ENCODE assay signal across 8 cellular contexts in genomic region chr2:236568068-236568921, GRCh38. TPM values are rescaled to one million over a fixed set of nuclear protein-coding genes. Genes with fewer than 3 reads are reported as not detected.
DNase-seq lines count a peak whose midpoint lies in the region; ATAC-seq and TF ChIP-seq lines count a peak whose summit lies in the region.

No MANE protein-coding gene starts in this region.

- no peak for TF ChIP-seq CTCF in colonic mucosa (IDR thresholded peaks at IDR 0.05)

- peaks cover 8% of the 10 kb centered on the region for H3K4me1 ChIP-seq in colonic mucosa
- peaks cover 14% of the 10 kb centered on the region for H3K4me1 ChIP-seq in mesenchymal stem cell (ENCODE audit: control insufficient read depth, insufficient read depth, low read depth, low read length)

- H3K23ac ChIP-seq in mesenchymal stem cell (ENCODE audit: low read length in 2 of 2) = no peak overlapping the region

- H2AFZ ChIP-seq in mesenchymal stem cell (ENCODE audit: low read depth, low read length) = peak overlapping the region; percentile 67

- H3K9ac ChIP-seq in colonic mucosa (ENCODE audit: low read depth in 2 of 2, low read length in 2 of 2) (peak overlapping the region; percentile 46 to 65), mesenchymal stem cell (ENCODE audit: low read length) (peak overlapping the region; percentile 93)

- H3K27me3 ChIP-seq in colonic mucosa (peaks cover 2% of the 10 kb centered on the region), mesenchymal stem cell (ENCODE audit: control insufficient read depth in 1 of 2, insufficient read depth in 1 of 2, low read length in 2 of 2) (peaks cover 13 to 71% of the 10 kb centered on the region in 2 experiments)

- peak overlapping the region; percentile 93 for H3K4me2 ChIP-seq in mesenchymal stem cell (ENCODE audit: low read length, poor library complexity, severe bottlenecking)

- POLR2A ChIA-PET in T-cell (lab: Charles Lee) = interaction anchor here in 1 of 2 donors (0.6 kb wide), 1 partner anchor 21 kb away, joined by 5 read pairs; no protein-coding TSS in a partner anchor

- H3K27ac Mint-ChIP-seq in T-cell = no peak overlapping the region

- 3% methylated on average over 44 of the region's 49 CpGs for WGBS in mesenchymal stem cell

- peak overlapping the region; percentile 89 for H4K8ac ChIP-seq in mesenchymal stem cell (ENCODE audit: low read length)

- peak overlapping the region; percentile 5 to 76 for H2BK12ac ChIP-seq in mesenchymal stem cell (ENCODE audit: low read length in 2 of 2)

- H3K36me3 Mint-ChIP-seq in T-cell = peaks cover 7% of the 10 kb centered on the region

- ATAC-seq in GM21786 (IDR thresholded peaks at IDR 0.05; ENCODE audit: unreplicated experiment) (peak; percentile 35), T-cell (replicated peaks in 1 of 4) (peak; percentile 22 to 45 (median 38)), GM21737 (IDR thresholded peaks at IDR 0.05; ENCODE audit: unreplicated experiment) (no peak)

- H3K36me3 ChIP-seq in colonic mucosa = no peaks in the 10 kb centered on the region
- H3K36me3 ChIP-seq in mesenchymal stem cell (ENCODE audit: control insufficient read depth in 1 of 2, insufficient read depth in 2 of 2, low read depth in 1 of 2, low read length in 2 of 2) = no peaks in the 10 kb centered on the region

- H3K9me3 ChIP-seq in colonic mucosa (no peaks in the 10 kb centered on the region), mesenchymal stem cell (ENCODE audit: control insufficient read depth, low read length) (no peaks in the 10 kb centered on the region)

- peak overlapping the region; percentile 34 for H2BK120ac ChIP-seq in mesenchymal stem cell (ENCODE audit: low read depth, low read length)

- H3K18ac ChIP-seq in mesenchymal stem cell (ENCODE audit: low read depth in 1 of 2, low read length in 2 of 2) = peak overlapping the region; percentile 74 to 75

- intact Hi-C loops in colonic mucosa (cut with DNase I) = no loop called here

- H3K27me3 Mint-ChIP-seq in T-cell = no peaks in the 10 kb centered on the region

- H3K27ac ChIP-seq in colonic mucosa (peak overlapping the region; percentile 65), mesenchymal stem cell (ENCODE audit: low read length, poor library complexity, severe bottlenecking) (no peak overlapping the region), substantia nigra (ENCODE audit: low read depth, low read length, poor library complexity, severe bottlenecking) (peak overlapping the region; percentile 17)

- H3K79me1 ChIP-seq in mesenchymal stem cell (replicated peaks; ENCODE audit: low read length, poor library complexity, severe bottlenecking) = no peaks in the 10 kb centered on the region

- H3K4ac ChIP-seq in mesenchymal stem cell (ENCODE audit: low read depth in 1 of 2, low read length in 2 of 2) = no peak overlapping the region

- no peak overlapping the region for H2AK5ac ChIP-seq in mesenchymal stem cell (ENCODE audit: low read length, severe bottlenecking)

- H2BK5ac ChIP-seq in mesenchymal stem cell (ENCODE audit: low read depth, low read length, poor library complexity, severe bottlenecking) = no peak overlapping the region

- peak overlapping the region; percentile 13 for H3K4me3 ChIP-seq in colonic mucosa
- peak overlapping the region; percentile 38 to 93 for H3K4me3 ChIP-seq in mesenchymal stem cell (ENCODE audit: insufficient read depth in 1 of 2, low read depth in 1 of 2, low read length in 2 of 2)

- H3K4me1 Mint-ChIP-seq in T-cell = peaks cover 21 to 26% (median 21%) of the 10 kb centered on the region in 3 donors

- H3K9me3 Mint-ChIP-seq in T-cell = no peaks in the 10 kb centered on the region

- DNase-seq in DMS53 treated with DMSO at 0.1 percent for 48 hours (lab: John Stamatoyannopoulos, UW; ENCODE audit: unreplicated experiment) = peak; percentile 46
- DNase-seq in T-cell = peak in 23 of 34 experiments; percentile 8 to 47 (median 20)
- DNase-seq in colonic mucosa = peak; percentile 38
- DNase-seq in mesenchymal stem cell = peak; percentile 66
- peak in 13 of 49 donors; percentile 11 to 62 (median 36) for DNase-seq in substantia nigra (lab: John Stamatoyannopoulos, UW)
- no peak for DNase-seq in H4 (ENCODE audit: low spot score)

- peak overlapping the region; percentile 34 for H4K91ac ChIP-seq in mesenchymal stem cell (ENCODE audit: low read length)

- H3K4me3 Mint-ChIP-seq in T-cell = peak overlapping the region; percentile 81 to 84 (median 84)

- H3K14ac ChIP-seq in mesenchymal stem cell (ENCODE audit: low read length in 2 of 2) = no peak overlapping the region

- peak overlapping the region; percentile 67 for H2BK15ac ChIP-seq in mesenchymal stem cell (ENCODE audit: low read depth, poor library complexity, severe bottlenecking)

- CTCF ChIA-PET in T-cell (lab: Charles Lee) = interaction anchor here (1.5 to 5.1 kb wide), 6 partner anchors 20 to 224 kb away, joined by 3 to 109 read pairs (median 6); no protein-coding TSS in a partner anchor

RNA-seq across cellular contexts. Expression of gene ACKR3, which starts 1.3 kb away (rescaled TPM):
- total RNA-seq in T-cell (1 to 10 TPM; 3.3 to 6.9 (median 4.5) TPM), colonic mucosa (10 to 100 TPM in 1 of 2 donors, 1 to 10 TPM in 1; 3.5 to 10.1 TPM)
- polyA plus RNA-seq in mesenchymal stem cell (2013, experiment 1 of 2) = 40.4 TPM
- 43.3 TPM for polyA plus RNA-seq in mesenchymal stem cell (2013, experiment 2 of 2)
- total RNA-seq in H4 (2014; rRNA removed; shearing (Covaris generic)) = 1.0 and 1.4 TPM in 2 replicates
